ENCODE assay signal across 1 cellular context in genomic region chr2:128282246-128282975, GRCh38.
TF ChIP-seq lines count a peak whose summit lies in the region.

No MANE protein-coding gene starts in this region.

TF ChIP-seq in GM23338, 12 proteins besides CTCF, POLR2A, EP300 and RAD21 (continued from another document):
- TF ChIP-seq REST (IDR thresholded peaks at IDR 0.05; ENCODE audit: unreplicated experiment) (no peak), JUNB (IDR thresholded peaks at IDR 0.05; ENCODE audit: unreplicated experiment) (no peak)
TF ChIP-seq in GM23338: peak in this region for 0.
